ENCODE assay signal across 8 cellular contexts in the genomic region with DNA sequence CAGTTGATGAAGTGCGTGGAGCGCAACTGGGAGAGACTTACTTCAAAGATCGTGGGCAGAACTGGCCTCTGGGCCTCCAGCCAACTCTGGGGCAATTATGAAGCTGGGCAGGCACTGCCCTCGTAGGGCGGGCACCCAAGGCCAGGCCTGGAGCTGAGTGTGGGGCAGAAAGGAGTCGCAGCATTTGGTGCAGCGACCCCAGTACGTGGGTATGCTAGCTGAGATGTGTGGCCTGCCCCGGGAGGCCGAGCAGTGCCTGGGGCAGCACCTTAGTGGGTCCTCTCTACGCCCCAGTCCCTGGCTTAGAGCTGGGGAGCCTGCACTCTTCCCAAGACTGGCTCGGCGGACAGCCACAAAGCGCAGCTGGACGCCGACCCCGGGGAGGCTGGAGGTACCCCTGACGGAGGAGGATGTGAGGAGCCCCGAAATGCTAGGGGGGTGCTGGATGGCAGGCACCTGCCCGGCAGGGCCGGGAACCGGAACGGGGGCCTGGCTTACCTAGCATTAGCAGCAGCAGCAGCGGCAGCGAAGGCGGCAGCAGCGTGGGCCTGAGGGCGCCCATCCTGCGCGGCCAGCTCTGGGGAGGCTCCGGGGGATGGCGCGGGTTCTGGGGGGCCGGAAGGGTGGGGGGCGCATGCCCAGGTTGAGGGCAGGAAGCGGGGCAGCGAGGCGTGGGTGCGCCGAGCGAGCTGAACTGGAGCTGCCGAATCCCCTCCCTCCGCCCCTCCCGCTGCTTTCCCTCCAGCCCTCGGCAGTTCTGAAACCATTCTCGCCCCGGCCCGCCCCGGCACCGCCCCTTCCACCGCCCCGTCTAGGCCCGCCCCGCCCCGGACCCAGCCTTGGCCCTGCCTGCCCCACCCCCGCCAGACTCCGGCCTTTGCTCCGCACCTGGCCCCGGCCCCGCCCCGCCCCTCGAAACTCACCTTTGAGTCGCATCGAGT. TPM values are rescaled to one million over a fixed set of nuclear protein-coding genes. Genes with fewer than 3 reads are reported as not detected.
DNase-seq lines count a peak whose midpoint lies in the region; ATAC-seq lines count a peak whose summit lies in the region.

A gene with protein sequence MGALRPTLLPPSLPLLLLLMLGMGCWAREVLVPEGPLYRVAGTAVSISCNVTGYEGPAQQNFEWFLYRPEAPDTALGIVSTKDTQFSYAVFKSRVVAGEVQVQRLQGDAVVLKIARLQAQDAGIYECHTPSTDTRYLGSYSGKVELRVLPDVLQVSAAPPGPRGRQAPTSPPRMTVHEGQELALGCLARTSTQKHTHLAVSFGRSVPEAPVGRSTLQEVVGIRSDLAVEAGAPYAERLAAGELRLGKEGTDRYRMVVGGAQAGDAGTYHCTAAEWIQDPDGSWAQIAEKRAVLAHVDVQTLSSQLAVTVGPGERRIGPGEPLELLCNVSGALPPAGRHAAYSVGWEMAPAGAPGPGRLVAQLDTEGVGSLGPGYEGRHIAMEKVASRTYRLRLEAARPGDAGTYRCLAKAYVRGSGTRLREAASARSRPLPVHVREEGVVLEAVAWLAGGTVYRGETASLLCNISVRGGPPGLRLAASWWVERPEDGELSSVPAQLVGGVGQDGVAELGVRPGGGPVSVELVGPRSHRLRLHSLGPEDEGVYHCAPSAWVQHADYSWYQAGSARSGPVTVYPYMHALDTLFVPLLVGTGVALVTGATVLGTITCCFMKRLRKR (minus strand): TSS at position 709 of the 941 bp plus-strand sequence. CDS start 147 bp downstream, at position 562.

- CTCF ChIA-PET in activated CD8-positive, alpha-beta T cell treated with anti-CD3 and anti-CD28 coated beads, Interleukin-2, amount 10 ng/mL, durations not matched to agents 7 days and 5 days (lab: Charles Lee) = interaction anchor here (0.6 to 4.7 kb wide), 10 partner anchors 11 to 193 kb away, joined by 3 to 88 read pairs (median 7); no protein-coding TSS in a partner anchor

- H3K4me3 Mint-ChIP-seq in activated CD8-positive, alpha-beta T cell treated with anti-CD3 and anti-CD28 coated beads, Interleukin-2, amount 10 ng/mL, durations not matched to agents 7 days and 5 days = peak within 1 kb of the TSS; percentile 88
- H3K4me3 Mint-ChIP-seq in memory B cell = peak within 1 kb of the TSS; percentile 92

- POLR2A ChIA-PET in activated CD8-positive, alpha-beta T cell treated with anti-CD3 and anti-CD28 coated beads, Interleukin-2, amount 10 ng/mL, durations not matched to agents 7 days and 5 days (lab: Charles Lee) = interaction anchor here (0.6 to 1.5 kb wide), 6 partner anchors 11 to 244 kb away, joined by 3 to 5 read pairs (median 4); no protein-coding TSS in a partner anchor

- ATAC-seq in GM19035 (IDR thresholded peaks at IDR 0.05; ENCODE audit: unreplicated experiment) (peak; percentile 45), HG03342 (IDR thresholded peaks at IDR 0.05; ENCODE audit: unreplicated experiment) (peak; percentile 41), memory B cell (ENCODE audit: low read depth) (peak; percentile 61)
- peak; percentile 71 for ATAC-seq in activated CD8-positive, alpha-beta T cell treated with anti-CD3 and anti-CD28 coated beads, Interleukin-2, amount 10 ng/mL, durations not matched to agents 7 days and 5 days

- H3K9me3 Mint-ChIP-seq in activated CD8-positive, alpha-beta T cell treated with anti-CD3 and anti-CD28 coated beads, Interleukin-2, amount 10 ng/mL, durations not matched to agents 7 days and 5 days (ENCODE audit: insufficient read depth) = no peaks in the 10 kb centered on the region
- H3K9me3 Mint-ChIP-seq in memory B cell = no peaks in the 10 kb centered on the region

- peak within 1 kb of the TSS; percentile 91 for H3K27ac Mint-ChIP-seq in activated CD8-positive, alpha-beta T cell treated with anti-CD3 and anti-CD28 coated beads, Interleukin-2, amount 10 ng/mL, durations not matched to agents 7 days and 5 days
- H3K27ac Mint-ChIP-seq in memory B cell = peak within 1 kb of the TSS; percentile 91

- no peaks in the 10 kb centered on the region for H3K27me3 Mint-ChIP-seq in activated CD8-positive, alpha-beta T cell treated with anti-CD3 and anti-CD28 coated beads, Interleukin-2, amount 10 ng/mL, durations not matched to agents 7 days and 5 days (ENCODE audit: low read depth)
- H3K27me3 Mint-ChIP-seq in memory B cell = no peaks in the 10 kb centered on the region

- H3K4me1 Mint-ChIP-seq in activated CD8-positive, alpha-beta T cell treated with anti-CD3 and anti-CD28 coated beads, Interleukin-2, amount 10 ng/mL, durations not matched to agents 7 days and 5 days (ENCODE audit: low read depth) = peaks cover 57% of the 10 kb centered on the region
- H3K4me1 Mint-ChIP-seq in memory B cell = peaks cover 37% of the 10 kb centered on the region

- DNase-seq in AG08395 (ENCODE audit: low spot score) (peak; percentile 89), NCI-H774 (lab: John Stamatoyannopoulos, UW) (peak; percentile 92), memory B cell (ENCODE audit: low spot score in 2 of 2) (peak; percentile 81 to 87)
- DNase-seq in activated CD8-positive, alpha-beta T cell treated with anti-CD3 and anti-CD28 coated beads, Interleukin-2, amount 10 ng/mL, durations not matched to agents 7 days and 5 days = peak; percentile 95
- peak; percentile 93 for DNase-seq in effector CD4-positive, alpha-beta T cell
- DNase-seq in stimulated activated CD8-positive, alpha-beta memory T cell treated with anti-CD3 and anti-CD28 coated beads, Interleukin-12 subunit alpha, Interleukin-12 subunit beta, amount 100 ng/mL, for 24 hours (ENCODE audit: extremely low read depth) = peak; percentile 83

- H3K36me3 Mint-ChIP-seq in activated CD8-positive, alpha-beta T cell treated with anti-CD3 and anti-CD28 coated beads, Interleukin-2, amount 10 ng/mL, durations not matched to agents 7 days and 5 days (ENCODE audit: low read depth) = peaks cover 2% of the 10 kb centered on the region
- H3K36me3 Mint-ChIP-seq in memory B cell = peaks cover 1% of the 10 kb centered on the region

RNA-seq across cellular contexts. Expression of the gene that starts here (rescaled TPM):
- total RNA-seq in activated CD8-positive, alpha-beta T cell treated with anti-CD3 and anti-CD28 coated beads, Interleukin-2, amount 10 ng/mL, durations not matched to agents 7 days and 5 days = 10 to 100 TPM; 41.7 to 44.4 TPM

Comparison
In these comparisons a context has a peak if more than half of its experiments do, and no peak if none do; other contexts are left out.
1. Peak in every context shown above with its lines: DNase-seq and ATAC-seq.